Comparison of ENCODE assay signal across 11 cellular contexts in genomic region chr7:80833289-80834104, GRCh38.
DNase-seq lines count a peak whose midpoint lies in the region; ATAC-seq and TF ChIP-seq lines count a peak whose summit lies in the region.
"Had no signal": no experiment of that assay in that cellular context is flagged by ENCODE, and none has a peak within 500 bp of the region (broad histone marks: within the 10 kb centered on the region; RNA-seq: fewer than 3 reads in every experiment).

No MANE protein-coding gene starts in this region.

- H3K36me3 ChIP-seq in GM23338 (ENCODE audit: insufficient read depth) = no peaks in the 10 kb centered on the region
- H3K36me3 ChIP-seq in osteoblast (ENCODE audit: insufficient read depth, low read length) = peaks cover 5% of the 10 kb centered on the region
- H3K36me3 ChIP-seq in naive thymus-derived CD4-positive, alpha-beta T cell (ENCODE audit: control insufficient read depth in 2 of 3, insufficient read depth in 3 of 3, low read length in 3 of 3) = no peaks in the 10 kb centered on the region

- POLR2A ChIA-PET in naive thymus-derived CD4-positive, alpha-beta T cell (lab: Charles Lee) = interaction anchor here (0.6 kb wide), 1 partner anchor 12 kb away, joined by 3 read pairs; no protein-coding TSS in a partner anchor

- H3K36me3 Mint-ChIP-seq in GM23338 (ENCODE audit: low read depth) (no peaks in the 10 kb centered on the region), Calu3 (ENCODE audit: insufficient read depth, unreplicated experiment) (no peaks in the 10 kb centered on the region)
- no peaks in the 10 kb centered on the region for H3K36me3 Mint-ChIP-seq in naive thymus-derived CD4-positive, alpha-beta T cell
- H3K36me3 Mint-ChIP-seq: activated naive CD8-positive, alpha-beta T cell had no signal

- H3K4me3 Mint-ChIP-seq in GM23338 (no peak overlapping the region), Calu3 (ENCODE audit: low read depth, unreplicated experiment) (no peak overlapping the region)
- no peak overlapping the region for H3K4me3 Mint-ChIP-seq in naive thymus-derived CD4-positive, alpha-beta T cell
- H3K4me3 Mint-ChIP-seq: activated naive CD8-positive, alpha-beta T cell had no signal

- H3K27me3 Mint-ChIP-seq in GM23338 (ENCODE audit: insufficient read depth, low read depth, poor library complexity) (no peaks in the 10 kb centered on the region), Calu3 (ENCODE audit: unreplicated experiment) (no peaks in the 10 kb centered on the region)
- H3K27me3 Mint-ChIP-seq in naive thymus-derived CD4-positive, alpha-beta T cell = no peaks in the 10 kb centered on the region
- H3K27me3 Mint-ChIP-seq: activated naive CD8-positive, alpha-beta T cell had no signal

- peaks cover 2% of the 10 kb centered on the region; the same call in 2 of the 3 replicates for H3K4me1 Mint-ChIP-seq in GM23338
- H3K4me1 Mint-ChIP-seq in naive thymus-derived CD4-positive, alpha-beta T cell = no peaks in the 10 kb centered on the region
- H3K4me1 Mint-ChIP-seq in Calu3 (ENCODE audit: low read depth, unreplicated experiment) = peaks cover 18% of the 10 kb centered on the region

- H3K27ac Mint-ChIP-seq in GM23338 (no peak overlapping the region), Calu3 (ENCODE audit: unreplicated experiment) (no peak overlapping the region)
- no peak overlapping the region for H3K27ac Mint-ChIP-seq in naive thymus-derived CD4-positive, alpha-beta T cell
- H3K27ac Mint-ChIP-seq: activated naive CD8-positive, alpha-beta T cell had no signal

- BruUV-seq in Calu3 (replicated peaks; lab: Mats Ljungman, UMichigan) = no TSS peak

- no peaks in the 10 kb centered on the region for H3K9me3 ChIP-seq in osteoblast (ENCODE audit: low read depth, low read length)
- H3K9me3 ChIP-seq in naive thymus-derived CD4-positive, alpha-beta T cell (ENCODE audit: control insufficient read depth in 2 of 3, low read length in 3 of 3) = no peaks in the 10 kb centered on the region

- no peaks in the 10 kb centered on the region for H3K9me2 ChIP-seq in GM23338 (ENCODE audit: insufficient read depth)

- H3K4me1 ChIP-seq in GM23338 (ENCODE audit: insufficient read depth) (no peaks in the 10 kb centered on the region), osteoblast (ENCODE audit: insufficient read depth, low read length) (peaks cover 35% of the 10 kb centered on the region)
- no peaks in the 10 kb centered on the region for H3K4me1 ChIP-seq in naive thymus-derived CD4-positive, alpha-beta T cell (ENCODE audit: control insufficient read depth in 2 of 2, insufficient read depth in 2 of 2, low read length in 2 of 2)

- H4K20me1 ChIP-seq in GM23338 (replicated peaks; ENCODE audit: insufficient read depth) = no peaks in the 10 kb centered on the region
- peaks cover 12% of the 10 kb centered on the region for H4K20me1 ChIP-seq in osteoblast (ENCODE audit: insufficient read depth, low read length)

- intact Hi-C loops in naive thymus-derived CD4-positive, alpha-beta T cell (cut with micrococcal nuclease) = no loop called here
- intact Hi-C loops in left ventricle myocardium superior (cut with micrococcal nuclease) (no loop called here), Calu3 (cut with micrococcal nuclease; ENCODE audit: unreplicated experiment) (no loop called here)

- H2AFZ ChIP-seq in GM23338 = no peak overlapping the region
- H2AFZ ChIP-seq in osteoblast (ENCODE audit: low read length) = no peak overlapping the region

- H3K4me2 ChIP-seq in GM23338 (no peak overlapping the region), osteoblast (ENCODE audit: insufficient read depth, low read length) (no peak overlapping the region)

- ATAC-seq in GM23338 = no peak
- ATAC-seq in naive thymus-derived CD4-positive, alpha-beta T cell = no peak
- no peak for ATAC-seq in left ventricle myocardium superior

- no peaks in the 10 kb centered on the region for H3F3A ChIP-seq in GM23338 (replicated peaks; ENCODE audit: low read depth)

- H3K27ac ChIP-seq in GM23338 (ENCODE audit: low read depth) (no peak overlapping the region), osteoblast (ENCODE audit: low read depth, low read length) (peak overlapping the region; percentile 29)
- no peak overlapping the region for H3K27ac ChIP-seq in naive thymus-derived CD4-positive, alpha-beta T cell (ENCODE audit: low read depth, low read length)

- TF ChIP-seq CTCF in GM23338 (conservative IDR thresholded peaks at IDR 0.05; ENCODE audit: low read depth in 2 of 2) = no peak
- TF ChIP-seq CTCF in osteoblast (IDR thresholded peaks at IDR 0.05; ENCODE audit: extremely low read depth, low read depth, low read length) = no peak
- no peak for TF ChIP-seq CTCF in Calu3 (IDR thresholded peaks at IDR 0.05; ENCODE audit: unreplicated experiment)

- DNase-seq in GM23338 (ENCODE audit: low spot score) (no peak), NCI-H524 treated with DMSO at 0.1 percent for 48 hours (lab: John Stamatoyannopoulos, UW) (peak; percentile 76), dedifferentiated amniotic fluid mesenchymal stem cell (ENCODE audit: extremely low spot score) (peak; percentile 68), osteoblast (ENCODE audit: insufficient read length, low spot score, missing footprints) (peak; percentile 23), T1000 (lab: John Stamatoyannopoulos, UW) (no peak), left ventricle myocardium superior (no peak), Calu3 (no peak)
- DNase-seq in naive thymus-derived CD4-positive, alpha-beta T cell = no peak
- DNase-seq: activated CD4-positive, alpha-beta T cell treated with anti-CD3 and anti-CD28 coated beads, Interleukin-2, amount 50 U/mL, for 48 hours; dorsolateral prefrontal cortex had no signal

- no peaks in the 10 kb centered on the region for H3K27me3 ChIP-seq in GM23338 (ENCODE audit: insufficient read depth)
- no peaks in the 10 kb centered on the region for H3K27me3 ChIP-seq in osteoblast (ENCODE audit: insufficient read depth, low read length)
- H3K27me3 ChIP-seq in naive thymus-derived CD4-positive, alpha-beta T cell (ENCODE audit: control insufficient read depth in 2 of 2, insufficient read depth in 2 of 2, low read length in 2 of 2) = no peaks in the 10 kb centered on the region
- H3K27me3 ChIP-seq: dorsolateral prefrontal cortex had no signal

- no peaks in the 10 kb centered on the region for H3K9me3 Mint-ChIP-seq in GM23338
- H3K9me3 Mint-ChIP-seq in naive thymus-derived CD4-positive, alpha-beta T cell = peaks cover 0 to 5% (median 0%) of the 10 kb centered on the region in 11 donors
- no peaks in the 10 kb centered on the region for H3K9me3 Mint-ChIP-seq in Calu3 (ENCODE audit: low read depth, unreplicated experiment)

- H3K79me2 ChIP-seq in GM23338 (replicated peaks; ENCODE audit: insufficient read depth) (no peaks in the 10 kb centered on the region), osteoblast (ENCODE audit: insufficient read depth, low read length) (peaks cover 62% of the 10 kb centered on the region)

- CTCF ChIA-PET in naive thymus-derived CD4-positive, alpha-beta T cell (lab: Charles Lee) = no interaction called here
- CTCF ChIA-PET in Calu3 (lab: Charles Lee) = no interaction called here

- H3K4me3 ChIP-seq in GM23338 (no peak overlapping the region), osteoblast (ENCODE audit: insufficient read depth, low read length) (no peak overlapping the region)
- no peak overlapping the region for H3K4me3 ChIP-seq in naive thymus-derived CD4-positive, alpha-beta T cell (ENCODE audit: low read length)
- H3K4me3 ChIP-seq: dorsolateral prefrontal cortex had no signal

TF ChIP-seq in GM23338, 12 proteins besides CTCF, POLR2A, EP300 and RAD21:
- TF ChIP-seq EZH2 (IDR thresholded peaks at IDR 0.05; ENCODE audit: low read depth, unreplicated experiment) (no peak), CREB1 (CRISPR knock-in tag; IDR thresholded peaks at IDR 0.05; ENCODE audit: low read depth) (0 out of 2 replicates have a peak, but pooled peaks have one; percentile 17)

Comparison
In these comparisons a context has a peak if more than half of its experiments do, and no peak if none do; other contexts are left out.
1. DNase-seq: peak in NCI-H524 treated with DMSO at 0.1 percent for 48 hours (single experiment), dedifferentiated amniotic fluid mesenchymal stem cell (single experiment) and osteoblast (single experiment); none in GM23338 (single experiment), naive thymus-derived CD4-positive, alpha-beta T cell (0 of 9), T1000 (single experiment), left ventricle myocardium superior (single experiment) and Calu3 (single experiment).